Comparison of ENCODE assay signal across 11 cellular contexts in genomic region chr10:14565199-14565598, GRCh38.
DNase-seq lines count a peak whose midpoint lies in the region; ATAC-seq, FAIRE-seq and TF ChIP-seq lines count a peak whose summit lies in the region.
"Had no signal": no experiment of that assay in that cellular context is flagged by ENCODE, and none has a peak within 500 bp of the region (broad histone marks: within the 10 kb centered on the region; RNA-seq: fewer than 3 reads in every experiment).

No MANE protein-coding gene starts in this region.

- H3K9me3 Mint-ChIP-seq in activated CD8-positive, alpha-beta T cell treated with anti-CD3 and anti-CD28 coated beads for 36 hours, result peaks cover 15% of the 10 kb centered on the region

- DNase-seq in Right ventricle myocardium superior (no peak), left ventricle myocardium inferior (no peak), left ventricle myocardium superior (no peak), transverse colon (no peak), DMS53 treated with DMSO at 0.1 percent for 48 hours (lab: John Stamatoyannopoulos, UW; ENCODE audit: unreplicated experiment) (no peak), kidney (no peak)
- no peak for DNase-seq in activated CD8-positive, alpha-beta T cell treated with anti-CD3 and anti-CD28 coated beads for 36 hours
- no peak for DNase-seq in stimulated activated CD4-positive, alpha-beta T cell treated with anti-CD3 and anti-CD28 coated beads, Interleukin-4, amount 100 ng/mL, for 4 hours
- DNase-seq: activated gamma-delta T cell treated with Interleukin-2 at 50 U/mL for 16 hours, RPMI8226 had no signal

- H3K36me3 ChIP-seq in left ventricle myocardium inferior (no peaks in the 10 kb centered on the region), transverse colon (no peaks in the 10 kb centered on the region), kidney (ENCODE audit: control insufficient read depth in 1 of 2, insufficient read depth in 2 of 2, low read length in 2 of 2) (peaks cover 0 to 9% of the 10 kb centered on the region in 2 donors)

- peaks cover 45% of the 10 kb centered on the region for H3K36me3 Mint-ChIP-seq in activated CD8-positive, alpha-beta T cell treated with anti-CD3 and anti-CD28 coated beads for 36 hours (ENCODE audit: low read depth)

- peaks cover 3% of the 10 kb centered on the region for H3K4me1 ChIP-seq in left ventricle myocardium inferior
- H3K4me1 ChIP-seq in transverse colon, result peaks cover 0 to 39% (median 10%) of the 10 kb centered on the region in 4 donors
- H3K4me1 ChIP-seq in kidney (ENCODE audit: control insufficient read depth in 1 of 2, insufficient read depth in 1 of 2, low read depth in 1 of 2, low read length in 2 of 2), result peaks cover 9 to 21% of the 10 kb centered on the region in 2 donors

- peak; percentile 32 for ATAC-seq in Right ventricle myocardium superior (ENCODE audit: poor library complexity)
- no peak for ATAC-seq in activated CD8-positive, alpha-beta T cell treated with anti-CD3 and anti-CD28 coated beads for 36 hours
- ATAC-seq in left ventricle myocardium superior, result peak; percentile 77

- peaks cover 87% of the 10 kb centered on the region for H3K4me1 Mint-ChIP-seq in activated CD8-positive, alpha-beta T cell treated with anti-CD3 and anti-CD28 coated beads for 36 hours (ENCODE audit: low read depth)

- CTCF ChIA-PET in activated CD8-positive, alpha-beta T cell treated with anti-CD3 and anti-CD28 coated beads for 36 hours (lab: Charles Lee), result interaction anchor here (0.5 to 2.6 kb wide), 6 partner anchors 11 to 257 kb away, joined by 3 to 11 read pairs (median 4); no protein-coding TSS in a partner anchor

- POLR2A ChIA-PET in activated CD8-positive, alpha-beta T cell treated with anti-CD3 and anti-CD28 coated beads for 36 hours (lab: Charles Lee), result interaction anchor here (1.0 to 3.5 kb wide), 6 partner anchors 10 to 379 kb away, joined by 3 to 19 read pairs (median 7); no protein-coding TSS in a partner anchor

- H3K9ac ChIP-seq in kidney (ENCODE audit: low read length in 2 of 2), result no peak overlapping the region

- TF ChIP-seq EP300 in transverse colon (IDR thresholded peaks at IDR 0.05; ENCODE audit: low read depth), result no peak

- intact Hi-C loops in Right ventricle myocardium superior (cut with DNase I) (no loop called here), left ventricle myocardium inferior (cut with micrococcal nuclease) (no loop called here), left ventricle myocardium superior (cut with micrococcal nuclease) (no loop called here), transverse colon (cut with DNase I; ENCODE audit: low total_unique reads) (no loop called here), kidney (cut with DNase I) (no loop called here)
- intact Hi-C loops in activated CD8-positive, alpha-beta T cell treated with anti-CD3 and anti-CD28 coated beads for 36 hours (cut with micrococcal nuclease), result no loop called here

- FAIRE-seq in kidney (lab: Jason Lieb, UNC), result no peak
- FAIRE-seq: colon had no signal

- TF ChIP-seq CTCF in left ventricle myocardium inferior (IDR thresholded peaks at IDR 0.05; ENCODE audit: borderline replicate concordance) (no peak), transverse colon (IDR thresholded peaks at IDR 0.05) (no peak), kidney (IDR thresholded peaks at IDR 0.05; ENCODE audit: borderline replicate concordance, extremely low read depth, insufficient read depth) (no peak)
- no peak for TF ChIP-seq CTCF in activated CD8-positive, alpha-beta T cell treated with anti-CD3 and anti-CD28 coated beads for 36 hours (IDR thresholded peaks at IDR 0.05)

- H3K4me3 Mint-ChIP-seq in activated CD8-positive, alpha-beta T cell treated with anti-CD3 and anti-CD28 coated beads for 36 hours, result peak overlapping the region; percentile 32

- H3K9me3 ChIP-seq in left ventricle myocardium inferior (replicated peaks) (peaks cover 5% of the 10 kb centered on the region), transverse colon (no peaks in the 10 kb centered on the region), kidney (ENCODE audit: control insufficient read depth in 1 of 2, low read length in 2 of 2) (no peaks in the 10 kb centered on the region)

- in situ Hi-C loops in transverse colon (cut with MboI; ENCODE audit: low pct_ligation_motif_present in 1 of 4, low pct_unique_long_range_greater_than_20kb in 1 of 4, low sequenced_read_pairs in 3 of 4), result no loop called here

- H3K4me3 ChIP-seq in left ventricle myocardium inferior (no peak overlapping the region), transverse colon (no peak overlapping the region), kidney (ENCODE audit: low read length in 2 of 2) (no peak overlapping the region)

- H3K27me3 ChIP-seq in left ventricle myocardium inferior (ENCODE audit: low read depth) (no peaks in the 10 kb centered on the region), transverse colon (no peaks in the 10 kb centered on the region)

- TF ChIP-seq POLR2A in transverse colon (IDR thresholded peaks at IDR 0.05), result no peak

- 73% methylated on average over 3 to 5 of the region's 5 CpGs for WGBS in transverse colon (ENCODE audit: low coverage in 1 of 2), 2 donors

- peak overlapping the region; percentile 92 for H3K27ac Mint-ChIP-seq in activated CD8-positive, alpha-beta T cell treated with anti-CD3 and anti-CD28 coated beads for 36 hours

- no peaks in the 10 kb centered on the region for H3K27me3 Mint-ChIP-seq in activated CD8-positive, alpha-beta T cell treated with anti-CD3 and anti-CD28 coated beads for 36 hours

- no peak overlapping the region for H3K27ac ChIP-seq in left ventricle myocardium inferior (replicated peaks)
- H3K27ac ChIP-seq in transverse colon, result peak overlapping the region; percentile 8 to 30 (median 19)
- no peak overlapping the region for H3K27ac ChIP-seq in kidney (ENCODE audit: low read depth in 2 of 2, low read length in 2 of 2)

Comparison
In these comparisons a context has a peak if more than half of its experiments do, and no peak if none do; other contexts are left out.
1. H3K27ac ChIP-seq: peak in transverse colon (4 of 4); none in left ventricle myocardium inferior (single experiment) and kidney (0 of 2).